In genomic region chr14:75282166-75282547, GRCh38 we compare ENCODE assay signal across 11 cellular contexts. TPM values are rescaled to one million over a fixed set of nuclear protein-coding genes. Genes with fewer than 3 reads are reported as not detected.
A peak's percentile ranks its signal among the peaks of the same experiment; 100 is the strongest.
DNase-seq lines count a peak whose midpoint lies in the region; ATAC-seq, FAIRE-seq and TF ChIP-seq lines count a peak whose summit lies in the region.
"Had no signal": no experiment of that assay in that cellular context is flagged by ENCODE, and none has a peak within 500 bp of the region (broad histone marks: within the 10 kb centered on the region; RNA-seq: fewer than 3 reads in every experiment).

No MANE protein-coding gene starts in this region.

- H4K8ac ChIP-seq in mesenchymal stem cell (ENCODE audit: low read length) = no peak overlapping the region

- no peaks in the 10 kb centered on the region for H3K27me3 ChIP-seq in right lobe of liver
- peaks cover 0 to 4% of the 10 kb centered on the region in 2 experiments; a peak in 2 of 5 replicates for H3K27me3 ChIP-seq in HepG2 (ENCODE audit: control insufficient read depth in 1 of 2, insufficient read depth in 2 of 2, low read length in 2 of 2)
- H3K27me3 ChIP-seq in colonic mucosa = no peaks in the 10 kb centered on the region
- H3K27me3 ChIP-seq in mesenchymal stem cell (ENCODE audit: control insufficient read depth in 1 of 2, insufficient read depth in 1 of 2, low read length in 2 of 2) = peaks cover 0 to 4% of the 10 kb centered on the region in 2 experiments
- no peaks in the 10 kb centered on the region for H3K27me3 ChIP-seq in transverse colon
- no peaks in the 10 kb centered on the region for H3K27me3 ChIP-seq in endodermal cell (ENCODE audit: control insufficient read depth, insufficient read depth, low read length, poor library complexity, severe bottlenecking)

- DNase-seq in right lobe of liver (no peak), HepG2 (ENCODE audit: low spot score) (no peak), colonic mucosa (no peak), mesenchymal stem cell (peak; percentile 98), transverse colon (peak; percentile 59), HPDE6-E6E7 (ENCODE audit: extremely low spot score) (no peak), endodermal cell (no peak)
- DNase-seq in activated T-cell treated with anti-CD3 and anti-CD28 coated beads, Interleukin-2, amount 50 U/mL, for 4 hours = no peak
- DNase-seq: cortex of kidney had no signal

- peaks cover 0 to 19% (median 7%) of the 10 kb centered on the region in 4 donors for H3K4me1 ChIP-seq in right lobe of liver
- peaks cover 66% of the 10 kb centered on the region for H3K4me1 ChIP-seq in HepG2 (ENCODE audit: insufficient read depth, low read length)
- peaks cover 4% of the 10 kb centered on the region for H3K4me1 ChIP-seq in colonic mucosa
- peaks cover 18% of the 10 kb centered on the region for H3K4me1 ChIP-seq in mesenchymal stem cell (ENCODE audit: control insufficient read depth, insufficient read depth, low read depth, low read length)
- peaks cover 12 to 57% (median 22%) of the 10 kb centered on the region in 4 donors for H3K4me1 ChIP-seq in transverse colon
- H3K4me1 ChIP-seq in endodermal cell (ENCODE audit: control insufficient read depth, insufficient read depth, low read length) = peaks cover 8% of the 10 kb centered on the region

- H3K9ac ChIP-seq in HepG2 (ENCODE audit: insufficient read depth, low read depth, low read length) = no peak overlapping the region
- no peak overlapping the region for H3K9ac ChIP-seq in colonic mucosa (ENCODE audit: low read depth in 2 of 2, low read length in 2 of 2)
- H3K9ac ChIP-seq in mesenchymal stem cell (ENCODE audit: low read length) = peak overlapping the region; percentile 98
- H3K9ac ChIP-seq in endodermal cell (ENCODE audit: extremely low read depth, low read length, poor library complexity, severe bottlenecking) = no peak overlapping the region

- no peak for TF ChIP-seq EP300 in HepG2 (IDR thresholded peaks at IDR 0.05; ENCODE audit: low read depth in 2 of 2, low read length in 2 of 2)
- no peak for TF ChIP-seq EP300 in HepG2 (CRISPR knock-in tag; IDR thresholded peaks at IDR 0.05; ENCODE audit: borderline replicate concordance)
- TF ChIP-seq EP300 in transverse colon (IDR thresholded peaks at IDR 0.05; ENCODE audit: low read depth) = no peak

- peaks cover 10% of the 10 kb centered on the region for H3K79me1 ChIP-seq in mesenchymal stem cell (replicated peaks; ENCODE audit: low read length, poor library complexity, severe bottlenecking)

- 89% methylated on average over 4 of the region's 4 CpGs for WGBS in right lobe of liver (ENCODE audit: insufficient coverage, low coverage, low lambda C conversion rate, missing lambda C conversion rate)
- 92% methylated on average over 4 of the region's 4 CpGs for WGBS in HepG2 (ENCODE audit: low lambda C conversion rate)
- WGBS in mesenchymal stem cell = 90% methylated on average over 4 of the region's 4 CpGs
- 89 to 92% methylated on average over 4 of the region's 4 CpGs for WGBS in transverse colon (ENCODE audit: low coverage in 1 of 2), 2 donors
- WGBS in endodermal cell (ENCODE audit: insufficient coverage in 1 of 2, insufficient read length in 1 of 2), 2 experiments = 84 to 91% methylated on average over 4 of the region's 4 CpGs

- POLR2A ChIA-PET in HepG2 (lab: Yijun Ruan, JAX) = interaction anchor here (3.5 kb wide), 1 partner anchor 11 kb away, joined by 17 read pairs; no protein-coding TSS in a partner anchor

- no peak for TF ChIP-seq RAD21 in HepG2 (CRISPR knock-in tag; IDR thresholded peaks at IDR 0.05)

- no peak overlapping the region for H2AK5ac ChIP-seq in mesenchymal stem cell (ENCODE audit: low read length, severe bottlenecking)

- H3K36me3 Mint-ChIP-seq in activated T-cell treated with anti-CD3 and anti-CD28 coated beads, Interleukin-2, amount 50 U/mL, for 4 hours (ENCODE audit: insufficient read depth) = peaks cover 16% of the 10 kb centered on the region
- peaks cover 15% of the 10 kb centered on the region for H3K36me3 Mint-ChIP-seq in endodermal cell (ENCODE audit: low read depth)

- no peak overlapping the region for H3K4ac ChIP-seq in mesenchymal stem cell (ENCODE audit: low read depth in 1 of 2, low read length in 2 of 2)

- no peaks in the 10 kb centered on the region for H3K9me3 Mint-ChIP-seq in activated T-cell treated with anti-CD3 and anti-CD28 coated beads, Interleukin-2, amount 50 U/mL, for 4 hours
- no peaks in the 10 kb centered on the region for H3K9me3 Mint-ChIP-seq in endodermal cell

- H3K27me3 Mint-ChIP-seq in activated T-cell treated with anti-CD3 and anti-CD28 coated beads, Interleukin-2, amount 50 U/mL, for 4 hours (ENCODE audit: low read depth) = peaks cover 5% of the 10 kb centered on the region
- peaks cover 19% of the 10 kb centered on the region for H3K27me3 Mint-ChIP-seq in endodermal cell (ENCODE audit: insufficient read depth)

- H2BK120ac ChIP-seq in mesenchymal stem cell (ENCODE audit: low read depth, low read length) = no peak overlapping the region

- peak overlapping the region in 1 of 3 donors; percentile 6 for H3K27ac ChIP-seq in right lobe of liver
- no peak overlapping the region for H3K27ac ChIP-seq in HepG2 (ENCODE audit: extremely low read length, insufficient read depth, low read length)
- peak overlapping the region; percentile 80 for H3K27ac ChIP-seq in colonic mucosa
- H3K27ac ChIP-seq in mesenchymal stem cell (ENCODE audit: low read length, poor library complexity, severe bottlenecking) = no peak overlapping the region
- peak overlapping the region; percentile 80 to 99 (median 97) for H3K27ac ChIP-seq in transverse colon
- H3K27ac ChIP-seq in endodermal cell (ENCODE audit: low read depth, low read length) = no peak overlapping the region

- H3K18ac ChIP-seq in mesenchymal stem cell (ENCODE audit: low read depth in 1 of 2, low read length in 2 of 2) = no peak overlapping the region

- H3K9me3 ChIP-seq in right lobe of liver (no peaks in the 10 kb centered on the region), HepG2 (ENCODE audit: low read length) (no peaks in the 10 kb centered on the region), colonic mucosa (no peaks in the 10 kb centered on the region), mesenchymal stem cell (ENCODE audit: control insufficient read depth, low read length) (no peaks in the 10 kb centered on the region), transverse colon (no peaks in the 10 kb centered on the region), endodermal cell (ENCODE audit: control insufficient read depth, low read length) (no peaks in the 10 kb centered on the region)

- H3K23ac ChIP-seq in mesenchymal stem cell (ENCODE audit: low read length in 2 of 2) = no peak overlapping the region

- no peak overlapping the region for H3K4me3 Mint-ChIP-seq in activated T-cell treated with anti-CD3 and anti-CD28 coated beads, Interleukin-2, amount 50 U/mL, for 4 hours
- H3K4me3 Mint-ChIP-seq in endodermal cell = no peak overlapping the region

- FAIRE-seq in HepG2 (lab: Jason Lieb, UNC) = no peak

- peak; percentile 63 for TF ChIP-seq POLR2A in right lobe of liver (IDR thresholded peaks at IDR 0.05)
- peak in 1 of 2 experiments; percentile 48; a peak in 1 of 4 replicates for TF ChIP-seq POLR2A in HepG2 (IDR thresholded peaks at IDR 0.05; ENCODE audit: insufficient read depth in 1 of 2, low read depth in 2 of 2, low read length in 2 of 2)
- no peak for TF ChIP-seq POLR2A in transverse colon (IDR thresholded peaks at IDR 0.05)

- H3K14ac ChIP-seq in mesenchymal stem cell (ENCODE audit: low read length in 2 of 2) = no peak overlapping the region

- H4K91ac ChIP-seq in mesenchymal stem cell (ENCODE audit: low read length) = no peak overlapping the region

- H3K79me2 ChIP-seq in HepG2 (ENCODE audit: insufficient read depth, low read length) = no peaks in the 10 kb centered on the region

- H2BK15ac ChIP-seq in mesenchymal stem cell (ENCODE audit: low read depth, poor library complexity, severe bottlenecking) = no peak overlapping the region

- in situ Hi-C loops in HepG2 (cut with HindIII; ENCODE audit: extremely low pct_ligation_motif_present, low pct_unique_long_range_greater_than_20kb) = no loop called here
- in situ Hi-C loops in transverse colon (cut with MboI; ENCODE audit: low pct_ligation_motif_present in 1 of 4, low pct_unique_long_range_greater_than_20kb in 1 of 4, low sequenced_read_pairs in 3 of 4) = no loop called here

- CTCF ChIA-PET in HepG2 (lab: Yijun Ruan, JAX; ENCODE audit: low intra/inter-chr PET ratio, low total read pairs) = no interaction called here

- TF ChIP-seq CTCF in right lobe of liver (IDR thresholded peaks at IDR 0.05) = no peak
- TF ChIP-seq CTCF in HepG2 (CRISPR knock-in tag; IDR thresholded peaks at IDR 0.05) = no peak
- no peak for TF ChIP-seq CTCF in colonic mucosa (IDR thresholded peaks at IDR 0.05)
- no peak for TF ChIP-seq CTCF in transverse colon (IDR thresholded peaks at IDR 0.05)
- no peak for TF ChIP-seq CTCF in endodermal cell (conservative IDR thresholded peaks at IDR 0.05)

- no TSS peak for BruUV-seq in HepG2 (replicated peaks; lab: Mats Ljungman, UMichigan)

- peaks cover 11% of the 10 kb centered on the region; the same call in 1 of the 2 replicates for H4K20me1 ChIP-seq in HepG2 (ENCODE audit: insufficient read depth, low read length)

- intact Hi-C loops in right lobe of liver (cut with DNase I) = no loop called here
- intact Hi-C loops in HepG2 (cut with micrococcal nuclease; ENCODE audit: unreplicated experiment) = no loop called here
- intact Hi-C loops in colonic mucosa (cut with DNase I) = no loop called here
- intact Hi-C loops in transverse colon (cut with DNase I; ENCODE audit: low total_unique reads) = no loop called here

- H3K4me1 Mint-ChIP-seq in activated T-cell treated with anti-CD3 and anti-CD28 coated beads, Interleukin-2, amount 50 U/mL, for 4 hours (ENCODE audit: low read depth) = peaks cover 38% of the 10 kb centered on the region
- H3K4me1 Mint-ChIP-seq in endodermal cell = peaks cover 29% of the 10 kb centered on the region

- ATAC-seq in right lobe of liver (no peak), HepG2 (no peak)
- no peak for ATAC-seq in activated T-cell treated with anti-CD3 and anti-CD28 coated beads, Interleukin-2, amount 50 U/mL, for 4 hours
- ATAC-seq: right cardiac atrium had no signal

- H3K36me3 ChIP-seq in right lobe of liver (peaks cover 0 to 14% (median 7%) of the 10 kb centered on the region in 4 donors), HepG2 (replicated peaks in 1 of 2; ENCODE audit: control insufficient read depth in 1 of 2, insufficient read depth in 2 of 2, low read length in 2 of 2) (peaks cover 3 to 14% of the 10 kb centered on the region in 2 experiments; a peak in 4 of 5 replicates), colonic mucosa (peaks cover 7% of the 10 kb centered on the region), mesenchymal stem cell (ENCODE audit: control insufficient read depth in 1 of 2, insufficient read depth in 2 of 2, low read depth in 1 of 2, low read length in 2 of 2) (peaks cover 10 to 22% of the 10 kb centered on the region in 2 experiments), transverse colon (peaks cover 0 to 14% (median 6%) of the 10 kb centered on the region in 4 donors), endodermal cell (ENCODE audit: control insufficient read depth, insufficient read depth, low read length) (no peaks in the 10 kb centered on the region)

- H3K4me2 ChIP-seq in HepG2 (ENCODE audit: low read depth, low read length) (no peak overlapping the region), mesenchymal stem cell (ENCODE audit: low read length, poor library complexity, severe bottlenecking) (no peak overlapping the region)

- no peak overlapping the region for H3K4me3 ChIP-seq in right lobe of liver
- no peak overlapping the region for H3K4me3 ChIP-seq in HepG2 (replicated peaks in 1 of 3; ENCODE audit: insufficient read depth in 1 of 3, low read depth in 2 of 3, low read length in 3 of 3)
- H3K4me3 ChIP-seq in colonic mucosa = no peak overlapping the region
- no peak overlapping the region for H3K4me3 ChIP-seq in mesenchymal stem cell (ENCODE audit: insufficient read depth in 1 of 2, low read depth in 1 of 2, low read length in 2 of 2)
- H3K4me3 ChIP-seq in transverse colon = peak overlapping the region in 1 of 4 donors; percentile 69
- H3K4me3 ChIP-seq in endodermal cell (ENCODE audit: low read length) = no peak overlapping the region

- no peak overlapping the region for H2AFZ ChIP-seq in HepG2 (ENCODE audit: low read length)
- H2AFZ ChIP-seq in mesenchymal stem cell (ENCODE audit: low read depth, low read length) = no peak overlapping the region

- H2BK5ac ChIP-seq in mesenchymal stem cell (ENCODE audit: low read depth, low read length, poor library complexity, severe bottlenecking) = no peak overlapping the region

- H2BK12ac ChIP-seq in mesenchymal stem cell (ENCODE audit: low read length in 2 of 2) = no peak overlapping the region

- H3K27ac Mint-ChIP-seq in endodermal cell = no peak overlapping the region
- H3K27ac Mint-ChIP-seq: B cell had no signal

RNA-seq across cellular contexts. Expression of gene FOS, which starts 3.5 kb away (rescaled TPM):
- total RNA-seq in right lobe of liver = 100 to 1,000 TPM in 1 of 6 experiments, 10 to 100 TPM in 4, 1 to 10 TPM in 1; 9.9 to 151 (median 49.5) TPM
- 4.3 and 24.2 TPM in 2 replicates for total RNA-seq in HepG2 (2016; rRNA removed; fragmentation: Illumina TruSeq; extraction: Trizol)
- total RNA-seq in HepG2 (2016; cell fraction: cytosol; rRNA removed; fragmentation: Illumina TruSeq; extraction: Trizol; ENCODE audit: low read depth) = 2.5 and 3.0 TPM in 2 replicates
- total RNA-seq in HepG2 (2016; cell fraction: insoluble cytoplasmic fraction; rRNA removed; fragmentation: Illumina TruSeq; extraction: Trizol) = 3.4 and 28.3 TPM in 2 replicates
- total RNA-seq in HepG2 (2016; cell fraction: membrane; rRNA removed; fragmentation: Illumina TruSeq; extraction: Trizol) = 2.8 and 4.2 TPM in 2 replicates
- 64.4 and 68.6 TPM in 2 replicates for total RNA-seq in HepG2 (2016; cell fraction: nucleus; rRNA removed; fragmentation: Illumina TruSeq; extraction: Trizol)
- polyA plus RNA-seq in HepG2 (2011; rRNA removed) = 15.9 and 26.2 TPM in 2 replicates
- polyA plus RNA-seq in HepG2 (2011; cell fraction: cytosol; rRNA removed) = 8.8 and 9.0 TPM in 2 replicates
- 83.8 and 92.0 TPM in 2 replicates for polyA plus RNA-seq in HepG2 (2011; cell fraction: nucleus; rRNA removed)
- polyA plus RNA-seq in HepG2 (2012) = 4.3 and 4.8 TPM in 2 replicates
- polyA plus RNA-seq in HepG2 (2016; cell fraction: cytosol; fragmentation: Illumina TruSeq; extraction: Trizol; ENCODE audit: low read depth) = 1.2 and 1.8 TPM in 2 replicates
- polyA plus RNA-seq in HepG2 (2016; cell fraction: insoluble cytoplasmic fraction; fragmentation: Illumina TruSeq; extraction: Trizol; ENCODE audit: low read depth) = 5.5 and 10.0 TPM in 2 replicates
- polyA plus RNA-seq in HepG2 (2016; cell fraction: membrane; fragmentation: Illumina TruSeq; extraction: Trizol; ENCODE audit: low read depth) = 2.1 and 3.4 TPM in 2 replicates
- 101 and 123 TPM in 2 replicates for polyA plus RNA-seq in HepG2 (2016; cell fraction: nucleus; fragmentation: Illumina TruSeq; extraction: Trizol; ENCODE audit: insufficient read depth, low read depth)
- polyA minus RNA-seq in HepG2 (2011; rRNA and poly(A)+ RNA removed; ENCODE audit: low replicate concordance) = 58.4 and 70.4 TPM in 2 replicates
- polyA minus RNA-seq in HepG2 (2011; cell fraction: cytosol; rRNA and poly(A)+ RNA removed) = 11.7 and 16.7 TPM in 2 replicates
- 128 and 149 TPM in 2 replicates for polyA minus RNA-seq in HepG2 (2011; cell fraction: nucleus; rRNA and poly(A)+ RNA removed)
- 10 to 100 TPM; 86.9 to 98.4 TPM for total RNA-seq in colonic mucosa
- 587 TPM for polyA plus RNA-seq in mesenchymal stem cell (2013, experiment 1 of 2)
- 551 TPM for polyA plus RNA-seq in mesenchymal stem cell (2013, experiment 2 of 2)
- 1,000 to 10,000 TPM in 2 of 4 donors, 100 to 1,000 TPM in 2; 345 to 1,356 (median 884) TPM for total RNA-seq in transverse colon
- total RNA-seq in activated T-cell treated with anti-CD3 and anti-CD28 coated beads, Interleukin-2, amount 50 U/mL, for 4 hours = 10 to 100 TPM; 16.8 to 19.5 (median 18.1) TPM
- total RNA-seq in endodermal cell = 10 to 100 TPM; 10.3 to 14.0 TPM
- 7.9 TPM for polyA plus RNA-seq in endodermal cell (2013, experiment 1 of 2)
- polyA plus RNA-seq in endodermal cell (2013, experiment 2 of 2) = 23.5 TPM

Comparison
In these comparisons a context has a peak if more than half of its experiments do, and no peak if none do; other contexts are left out.
1. DNase-seq: peak in mesenchymal stem cell (single experiment) and transverse colon (single experiment); none in right lobe of liver (0 of 3), HepG2 (single experiment), colonic mucosa (single experiment), HPDE6-E6E7 (single experiment), activated T-cell treated with anti-CD3 and anti-CD28 coated beads, Interleukin-2, amount 50 U/mL, for 4 hours (single experiment) and endodermal cell (single experiment).
2. H3K27ac ChIP-seq: peak in colonic mucosa (single experiment) and transverse colon (4 of 4); none in HepG2 (single experiment), mesenchymal stem cell (single experiment) and endodermal cell (single experiment).